ENCODE assay signal across 16 cellular contexts in the genomic region with DNA sequence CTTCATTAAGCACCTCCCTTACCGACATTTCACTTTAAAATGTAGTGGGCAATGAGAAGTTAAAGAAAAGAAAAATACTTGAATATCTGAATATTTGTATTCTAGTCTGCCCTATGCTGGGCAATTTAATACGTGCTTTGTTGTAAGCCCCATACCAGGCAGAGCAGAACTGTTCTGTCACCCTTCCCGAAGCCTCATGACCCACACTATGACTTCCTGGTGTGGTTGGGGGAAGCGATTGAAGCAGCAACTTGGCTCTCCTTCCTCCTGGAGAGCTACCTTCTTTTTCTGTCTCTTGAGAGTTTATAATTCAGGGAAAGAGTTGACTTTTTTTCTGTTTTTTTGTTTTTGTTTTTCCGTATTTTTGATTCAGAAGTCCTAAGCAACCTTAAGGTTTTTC.
DNase-seq lines count a peak whose midpoint lies in the region; ATAC-seq and TF ChIP-seq lines count a peak whose summit lies in the region.
"Had no signal": no experiment of that assay in that cellular context is flagged by ENCODE, and none has a peak within 500 bp of the region (broad histone marks: within the 10 kb centered on the region; RNA-seq: fewer than 3 reads in every experiment).

No MANE protein-coding gene starts in this region.

- H3K27ac Mint-ChIP-seq in activated CD8-positive, alpha-beta memory T cell treated with anti-CD3 and anti-CD28 coated beads, Interleukin-2, amount 10 ng/mL, durations not matched to agents 7 days and 5 days, result no peak overlapping the region
- no peak overlapping the region for H3K27ac Mint-ChIP-seq in neural progenitor cell
- H3K27ac Mint-ChIP-seq: IgD-negative memory B cell had no signal

- TF ChIP-seq POLR2A in NB4 (IDR thresholded peaks at IDR 0.05; ENCODE audit: extremely low read depth, insufficient read length), result no peak

- H3K4me2 ChIP-seq in neural progenitor cell, result no peak overlapping the region

- peak; percentile 80 for ATAC-seq in sciatic nerve
- no peak for ATAC-seq in activated CD8-positive, alpha-beta memory T cell treated with anti-CD3 and anti-CD28 coated beads, Interleukin-2, amount 10 ng/mL, durations not matched to agents 7 days and 5 days
- ATAC-seq in HG02884 (IDR thresholded peaks at IDR 0.05; ENCODE audit: unreplicated experiment), result no peak

- no peak overlapping the region for H3K9ac ChIP-seq in neural progenitor cell

- no peaks in the 10 kb centered on the region for H3K36me3 Mint-ChIP-seq in activated CD8-positive, alpha-beta memory T cell treated with anti-CD3 and anti-CD28 coated beads, Interleukin-2, amount 10 ng/mL, durations not matched to agents 7 days and 5 days
- no peaks in the 10 kb centered on the region for H3K36me3 Mint-ChIP-seq in neural progenitor cell

- no peaks in the 10 kb centered on the region for H3K4me1 ChIP-seq in neural progenitor cell

- no peaks in the 10 kb centered on the region for H3K79me2 ChIP-seq in neural progenitor cell (ENCODE audit: low read depth)

- H3K27ac ChIP-seq in neural progenitor cell, result no peak overlapping the region

- H3K27me3 Mint-ChIP-seq in activated CD8-positive, alpha-beta memory T cell treated with anti-CD3 and anti-CD28 coated beads, Interleukin-2, amount 10 ng/mL, durations not matched to agents 7 days and 5 days, result no peaks in the 10 kb centered on the region
- no peaks in the 10 kb centered on the region for H3K27me3 Mint-ChIP-seq in neural progenitor cell (ENCODE audit: insufficient read depth, low read depth)
- H3K27me3 Mint-ChIP-seq: IgD-negative memory B cell had no signal

- H2AFZ ChIP-seq in neural progenitor cell (replicated peaks), result no peak overlapping the region

- H3K4me3 ChIP-seq in NB4 (ENCODE audit: low read depth, low read length) (no peak overlapping the region), neural progenitor cell (no peak overlapping the region)
- H3K4me3 ChIP-seq: GM12878 had no signal

- DNase-seq in SIG-M5 treated with dmso at 0.1 percent for 504 hours (lab: John Stamatoyannopoulos, UW; ENCODE audit: unreplicated experiment), result peak; percentile 19
- DNase-seq in SIG-M5 (lab: John Stamatoyannopoulos, UW), result no peak
- peak; percentile 33 for DNase-seq in NB4 (ENCODE audit: low read depth)
- DNase-seq in globus pallidus (ENCODE audit: low spot score), result peak; percentile 29
- DNase-seq in sciatic nerve (ENCODE audit: low spot score), result no peak
- no peak for DNase-seq in activated CD8-positive, alpha-beta memory T cell treated with anti-CD3 and anti-CD28 coated beads, Interleukin-2, amount 10 ng/mL, durations not matched to agents 7 days and 5 days
- DNase-seq in neural progenitor cell (ENCODE audit: low spot score), result no peak
- DNase-seq: 8988T, GDM1, NCI-H1436, NCI-H2029, NCI-H2171 treated with DMSO at 0.1 percent for 48 hours, NCI-H748 treated with DMSO at 0.1 percent for 48 hours had no signal

- no peak overlapping the region for H3K4me3 Mint-ChIP-seq in activated CD8-positive, alpha-beta memory T cell treated with anti-CD3 and anti-CD28 coated beads, Interleukin-2, amount 10 ng/mL, durations not matched to agents 7 days and 5 days
- no peak overlapping the region for H3K4me3 Mint-ChIP-seq in neural progenitor cell
- H3K4me3 Mint-ChIP-seq: IgD-negative memory B cell had no signal

- no peaks in the 10 kb centered on the region for H3K27me3 ChIP-seq in neural progenitor cell

- no peaks in the 10 kb centered on the region for H3K36me3 ChIP-seq in neural progenitor cell

- intact Hi-C loops in sciatic nerve (cut with DNase I), result no loop called here

- H4K20me1 ChIP-seq in neural progenitor cell (ENCODE audit: low read depth), result no peaks in the 10 kb centered on the region

- no peaks in the 10 kb centered on the region for H3K9me3 ChIP-seq in neural progenitor cell (ENCODE audit: low read depth)

- H3K4me1 Mint-ChIP-seq in activated CD8-positive, alpha-beta memory T cell treated with anti-CD3 and anti-CD28 coated beads, Interleukin-2, amount 10 ng/mL, durations not matched to agents 7 days and 5 days, result no peaks in the 10 kb centered on the region
- H3K4me1 Mint-ChIP-seq in neural progenitor cell, result no peaks in the 10 kb centered on the region

- no peaks in the 10 kb centered on the region for H3F3A ChIP-seq in neural progenitor cell (ENCODE audit: low read depth)

- CTCF ChIA-PET in activated CD8-positive, alpha-beta memory T cell treated with anti-CD3 and anti-CD28 coated beads, Interleukin-2, amount 10 ng/mL, durations not matched to agents 7 days and 5 days (lab: Charles Lee), result no interaction called here

- TF ChIP-seq CTCF in NB4 (IDR thresholded peaks at IDR 0.05; ENCODE audit: low read depth, low read length), result no peak
- TF ChIP-seq CTCF in neural progenitor cell (IDR thresholded peaks at IDR 0.05), result no peak

- peaks cover 10% of the 10 kb centered on the region for H3K9me3 Mint-ChIP-seq in activated CD8-positive, alpha-beta memory T cell treated with anti-CD3 and anti-CD28 coated beads, Interleukin-2, amount 10 ng/mL, durations not matched to agents 7 days and 5 days (ENCODE audit: low read depth)
- no peaks in the 10 kb centered on the region for H3K9me3 Mint-ChIP-seq in neural progenitor cell

Comparison
In these comparisons a context has a peak if more than half of its experiments do, and no peak if none do; other contexts are left out.
1. DNase-seq: peak in SIG-M5 treated with dmso at 0.1 percent for 504 hours (single experiment), NB4 (single experiment) and globus pallidus (single experiment); none in SIG-M5 (single experiment), sciatic nerve (single experiment), activated CD8-positive, alpha-beta memory T cell treated with anti-CD3 and anti-CD28 coated beads, Interleukin-2, amount 10 ng/mL, durations not matched to agents 7 days and 5 days (single experiment) and neural progenitor cell (single experiment).